26 cellular contexts compared by ENCODE assay signal in the genomic region with DNA sequence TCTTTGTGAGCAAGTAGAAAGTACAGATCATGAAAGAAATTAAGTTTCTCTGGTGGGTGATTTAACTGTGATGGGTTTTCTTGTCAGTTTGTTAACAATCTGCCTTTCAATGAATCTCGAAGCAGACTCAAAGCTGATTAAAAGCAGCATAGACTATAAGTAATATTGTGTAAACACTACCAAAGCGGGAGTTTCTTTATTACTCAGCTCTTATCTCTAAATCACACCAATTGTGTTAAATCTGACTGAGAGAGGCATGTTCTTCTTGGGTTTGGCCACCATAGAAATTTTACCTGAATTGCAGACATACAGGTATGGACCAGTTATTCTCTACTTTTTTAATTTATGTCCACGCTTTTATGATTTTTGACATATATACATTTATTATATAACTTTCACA.
"Had no signal": no experiment of that assay in that cellular context is flagged by ENCODE, and none has a peak within 500 bp of the region (broad histone marks: within the 10 kb centered on the region; RNA-seq: fewer than 3 reads in every experiment).

No MANE protein-coding gene starts in this region.

- H3K4me1 Mint-ChIP-seq: activated CD4-positive, alpha-beta memory T cell treated with anti-CD3 and anti-CD28 coated beads, Interleukin-2, amount 10 ng/mL, durations not matched to agents 7 days and 5 days; activated CD4-positive, alpha-beta T cell treated with anti-CD3 and anti-CD28 coated beads, Interleukin-2, amount 10 ng/mL, durations not matched to agents 24 days and 14 days; activated naive CD4-positive, alpha-beta T cell treated with anti-CD3 and anti-CD28 coated beads, Interleukin-2, amount 10 ng/mL, durations not matched to agents 7 days and 5 days; brain; naive thymus-derived CD8-positive, alpha-beta T cell; stimulated activated naive B cell treated with anti-CD40 and anti-IgM and Interleukin-4, amounts not matched to agents 10 μg/mL and 1 μg/mL and 100 μg/mL, for 72 hours had no signal

- H3K4me3 Mint-ChIP-seq: activated CD4-positive, alpha-beta memory T cell treated with anti-CD3 and anti-CD28 coated beads, Interleukin-2, amount 10 ng/mL, durations not matched to agents 7 days and 5 days; activated CD4-positive, alpha-beta T cell treated with anti-CD3 and anti-CD28 coated beads, Interleukin-2, amount 10 ng/mL, durations not matched to agents 24 days and 14 days; activated naive CD4-positive, alpha-beta T cell treated with anti-CD3 and anti-CD28 coated beads, Interleukin-2, amount 10 ng/mL, durations not matched to agents 7 days and 5 days; activated T-cell treated with anti-CD3 and anti-CD28 coated beads, Interleukin-2, amount 50 U/mL, for 72 hours; brain; dendritic cell treated with granulocyte-macrophage colony-stimulating factor and Interleukin-4, amounts not matched to agents 40 ng/mL and 50 ng/mL, for 4 days; mesothelial cell of epicardium; naive thymus-derived CD8-positive, alpha-beta T cell; stimulated activated naive B cell treated with anti-CD40 and anti-IgM and Interleukin-4, amounts not matched to agents 10 μg/mL and 1 μg/mL and 100 μg/mL, for 72 hours; type B pancreatic cell had no signal

- H3K9me3 ChIP-seq: lower lobe of right lung, testis, vagina had no signal

- H3K27ac ChIP-seq: heart right ventricle, lower lobe of right lung, testis, vagina, VCaP had no signal

- FAIRE-seq: kidney had no signal

- H3K36me3 Mint-ChIP-seq: activated naive CD4-positive, alpha-beta T cell treated with anti-CD3 and anti-CD28 coated beads, Interleukin-2, amount 10 ng/mL, durations not matched to agents 7 days and 5 days; brain; mesothelial cell of epicardium; naive thymus-derived CD8-positive, alpha-beta T cell; stimulated activated naive B cell treated with anti-CD40 and anti-IgM and Interleukin-4, amounts not matched to agents 10 μg/mL and 1 μg/mL and 100 μg/mL, for 72 hours; type B pancreatic cell had no signal

- H3K27ac Mint-ChIP-seq: activated CD4-positive, alpha-beta memory T cell treated with anti-CD3 and anti-CD28 coated beads, Interleukin-2, amount 10 ng/mL, durations not matched to agents 7 days and 5 days; activated CD4-positive, alpha-beta T cell treated with anti-CD3 and anti-CD28 coated beads, Interleukin-2, amount 10 ng/mL, durations not matched to agents 24 days and 14 days; activated naive CD4-positive, alpha-beta T cell treated with anti-CD3 and anti-CD28 coated beads, Interleukin-2, amount 10 ng/mL, durations not matched to agents 7 days and 5 days; activated T-cell treated with anti-CD3 and anti-CD28 coated beads, Interleukin-2, amount 50 U/mL, for 72 hours; brain; dendritic cell treated with granulocyte-macrophage colony-stimulating factor and Interleukin-4, amounts not matched to agents 40 ng/mL and 50 ng/mL, for 4 days; mesothelial cell of epicardium; naive thymus-derived CD8-positive, alpha-beta T cell; progenitor cell of endocrine pancreas; stimulated activated naive B cell treated with anti-CD40 and anti-IgM and Interleukin-4, amounts not matched to agents 10 μg/mL and 1 μg/mL and 100 μg/mL, for 72 hours; type B pancreatic cell had no signal

- H3K36me3 ChIP-seq: heart right ventricle, lower lobe of right lung, vagina had no signal

- H3K4me1 ChIP-seq: heart right ventricle, lower lobe of right lung, testis, vagina had no signal

- ATAC-seq: activated CD4-positive, CD25-positive, alpha-beta regulatory T cell treated with anti-CD3 and anti-CD28 coated beads, Interleukin-2, amount 50 U/mL, for 24 hours; activated T-cell treated with anti-CD3 and anti-CD28 coated beads, Interleukin-2, amount 50 U/mL, for 72 hours; heart right ventricle; lower lobe of right lung; naive thymus-derived CD8-positive, alpha-beta T cell; stimulated activated naive B cell treated with anti-CD40 and anti-IgM and Interleukin-4, amounts not matched to agents 10 μg/mL and 1 μg/mL and 100 μg/mL, for 72 hours had no signal

- H3K4me3 ChIP-seq: heart right ventricle, lower lobe of right lung, testis, vagina had no signal

- H3K9me3 Mint-ChIP-seq: activated CD4-positive, alpha-beta memory T cell treated with anti-CD3 and anti-CD28 coated beads, Interleukin-2, amount 10 ng/mL, durations not matched to agents 7 days and 5 days; activated CD4-positive, alpha-beta T cell treated with anti-CD3 and anti-CD28 coated beads, Interleukin-2, amount 10 ng/mL, durations not matched to agents 24 days and 14 days; activated naive CD4-positive, alpha-beta T cell treated with anti-CD3 and anti-CD28 coated beads, Interleukin-2, amount 10 ng/mL, durations not matched to agents 7 days and 5 days; mesothelial cell of epicardium; type B pancreatic cell had no signal

- H3K27me3 ChIP-seq: testis, vagina had no signal

- DNase-seq: activated CD4-positive, alpha-beta memory T cell treated with anti-CD3 and anti-CD28 coated beads, Interleukin-2, amount 10 ng/mL, durations not matched to agents 7 days and 5 days; activated CD4-positive, alpha-beta T cell treated with anti-CD3 and anti-CD28 coated beads, Interleukin-2, amount 10 ng/mL, durations not matched to agents 24 days and 14 days; activated effector memory CD4-positive, alpha-beta T cell treated with anti-CD3 and anti-CD28 coated beads, Interleukin-2, amount 50 U/mL, for 16 hours; activated naive CD4-positive, alpha-beta T cell treated with anti-CD3 and anti-CD28 coated beads, Interleukin-2, amount 10 ng/mL, durations not matched to agents 7 days and 5 days; activated T-cell treated with anti-CD3 and anti-CD28 coated beads, Interleukin-2, amount 50 U/mL, for 72 hours; caudate nucleus; effector CD4-positive, alpha-beta T cell; erythroblast; foreskin fibroblast; heart right ventricle; kidney; lower lobe of right lung; naive thymus-derived CD8-positive, alpha-beta T cell; retina; stimulated activated CD4-positive, alpha-beta T cell treated with anti-CD3 and anti-CD28 coated beads, Interleukin-2, amount 100 ng/mL, for 48 hours; stimulated activated CD8-positive, alpha-beta memory T cell treated with anti-CD3 and anti-CD28 coated beads, Interleukin-4, amount 100 ng/mL, for 48 hours; stimulated activated naive B cell treated with anti-CD40 and anti-IgM and Interleukin-4, amounts not matched to agents 10 μg/mL and 1 μg/mL and 100 μg/mL, for 72 hours; testis had no signal

- H3K27me3 Mint-ChIP-seq: activated CD4-positive, alpha-beta memory T cell treated with anti-CD3 and anti-CD28 coated beads, Interleukin-2, amount 10 ng/mL, durations not matched to agents 7 days and 5 days; activated CD4-positive, alpha-beta T cell treated with anti-CD3 and anti-CD28 coated beads, Interleukin-2, amount 10 ng/mL, durations not matched to agents 24 days and 14 days; activated naive CD4-positive, alpha-beta T cell treated with anti-CD3 and anti-CD28 coated beads, Interleukin-2, amount 10 ng/mL, durations not matched to agents 7 days and 5 days; dendritic cell treated with granulocyte-macrophage colony-stimulating factor and Interleukin-4, amounts not matched to agents 40 ng/mL and 50 ng/mL, for 4 days; progenitor cell of endocrine pancreas; stimulated activated naive B cell treated with anti-CD40 and anti-IgM and Interleukin-4, amounts not matched to agents 10 μg/mL and 1 μg/mL and 100 μg/mL, for 72 hours; type B pancreatic cell had no signal
